13 cellular contexts compared by ENCODE assay signal in genomic region chr4:2295535-2296442, GRCh38. TPM values are rescaled to one million over a fixed set of nuclear protein-coding genes. Genes with fewer than 3 reads are reported as not detected.
DNase-seq lines count a peak whose midpoint lies in the region; ATAC-seq and TF ChIP-seq lines count a peak whose summit lies in the region.
"Had no signal": no experiment of that assay in that cellular context is flagged by ENCODE, and none has a peak within 500 bp of the region (broad histone marks: within the 10 kb centered on the region; RNA-seq: fewer than 3 reads in every experiment).

No MANE protein-coding gene starts in this region.

- peak overlapping the region; percentile 27 for H3K27ac Mint-ChIP-seq in activated naive CD8-positive, alpha-beta T cell treated with anti-CD3 and anti-CD28 coated beads, Interleukin-2, amount 50 U/mL, for 24 hours
- H3K27ac Mint-ChIP-seq: T-helper 1 cell treated with Interleukin-12 subunit alpha and Interleukin-12 subunit beta and Interleukin-4 antibody, amounts not matched to agents 30 μg/mL and 1 μg/mL, for 36 hours had no signal

- no peak overlapping the region for H3K9ac ChIP-seq in IMR-90 (ENCODE audit: low read depth, low read length)

- CTCF ChIA-PET in IMR-90 (lab: Yijun Ruan, JAX) = no interaction called here

- H2AFZ ChIP-seq in IMR-90 (replicated peaks; ENCODE audit: low read length, poor library complexity) = no peak overlapping the region

- no peak overlapping the region for H4K8ac ChIP-seq in IMR-90 (ENCODE audit: low read depth in 2 of 2, low read length in 2 of 2)

- H3K36me3 ChIP-seq in IMR-90 (ENCODE audit: control insufficient read depth, insufficient read depth, low read length) = no peaks in the 10 kb centered on the region
- H3K36me3 ChIP-seq: adrenal gland had no signal

- H3K36me3 Mint-ChIP-seq in activated naive CD8-positive, alpha-beta T cell treated with anti-CD3 and anti-CD28 coated beads, Interleukin-2, amount 50 U/mL, for 24 hours (ENCODE audit: low read depth) = no peaks in the 10 kb centered on the region

- H2BK15ac ChIP-seq in IMR-90 (ENCODE audit: low read depth, low read length) = no peak overlapping the region

- no peaks in the 10 kb centered on the region for H3K27me3 Mint-ChIP-seq in activated naive CD8-positive, alpha-beta T cell treated with anti-CD3 and anti-CD28 coated beads, Interleukin-2, amount 50 U/mL, for 24 hours

- WGBS in IMR-90 (ENCODE audit: extremely low coverage in 2 of 2, insufficient read length in 1 of 2), 2 experiments = 81% methylated on average over 10 of the region's 20 CpGs; no CpG with 5 or more reads in 1 of the 2 experiments

- no peak overlapping the region; the same call in 1 of the 2 replicates for H2AK5ac ChIP-seq in IMR-90 (ENCODE audit: low read depth, low read length)

- dilution Hi-C loops in IMR-90 (cut with HindIII; ENCODE audit: low sequenced_read_pairs, unreplicated experiment) = no loop called here

- peaks cover 39% of the 10 kb centered on the region for H3K4me1 Mint-ChIP-seq in activated naive CD8-positive, alpha-beta T cell treated with anti-CD3 and anti-CD28 coated beads, Interleukin-2, amount 50 U/mL, for 24 hours

- no peaks in the 10 kb centered on the region for H3K9me3 Mint-ChIP-seq in activated naive CD8-positive, alpha-beta T cell treated with anti-CD3 and anti-CD28 coated beads, Interleukin-2, amount 50 U/mL, for 24 hours
- H3K9me3 Mint-ChIP-seq: neural crest cell; T-helper 1 cell treated with Interleukin-12 subunit alpha and Interleukin-12 subunit beta and Interleukin-4 antibody, amounts not matched to agents 30 μg/mL and 1 μg/mL, for 36 hours had no signal

- in situ Hi-C loops in IMR-90 (cut with MboI; ENCODE audit: low sequenced_read_pairs) = no loop called here

- no peak overlapping the region for H3K23ac ChIP-seq in IMR-90 (ENCODE audit: low read depth, low read length)

- TF ChIP-seq POLR2A in IMR-90 (IDR thresholded peaks at IDR 0.05; ENCODE audit: low read depth, low read length) = no peak

- H3K14ac ChIP-seq in IMR-90 (replicated peaks; ENCODE audit: low read depth, low read length) = no peak overlapping the region

- no peak overlapping the region for H4K91ac ChIP-seq in IMR-90 (ENCODE audit: insufficient read depth, low read depth, low read length)

- no peak overlapping the region for H3K4ac ChIP-seq in IMR-90 (ENCODE audit: low read depth, low read length)

- POLR2A ChIA-PET in IMR-90 (lab: Charles Lee; ENCODE audit: unreplicated experiment) = no interaction called here

- H3K4me2 ChIP-seq in IMR-90 (ENCODE audit: low read depth, low read length) = no peak overlapping the region
- H3K4me2 ChIP-seq: A549 had no signal

- peak; percentile 27 for DNase-seq in activated CD4-positive, CD25-positive, alpha-beta regulatory T cell treated with anti-CD3 and anti-CD28 coated beads, Interleukin-2, amount 50 U/mL, for 72 hours
- DNase-seq in IMR-90 (no peak), sciatic nerve (ENCODE audit: low spot score) (peak; percentile 47), NCI-H748 (lab: John Stamatoyannopoulos, UW; ENCODE audit: unreplicated experiment) (no peak), NCI-H345 treated with DMSO at 0.1 percent for 48 hours (lab: John Stamatoyannopoulos, UW; ENCODE audit: unreplicated experiment) (no peak)
- no peak for DNase-seq in activated naive CD8-positive, alpha-beta T cell treated with anti-CD3 and anti-CD28 coated beads, Interleukin-2, amount 50 U/mL, for 24 hours
- DNase-seq: testis had no signal

- no peak overlapping the region for H3K4me3 Mint-ChIP-seq in activated naive CD8-positive, alpha-beta T cell treated with anti-CD3 and anti-CD28 coated beads, Interleukin-2, amount 50 U/mL, for 24 hours
- H3K4me3 Mint-ChIP-seq: neural crest cell; T-helper 1 cell treated with Interleukin-12 subunit alpha and Interleukin-12 subunit beta and Interleukin-4 antibody, amounts not matched to agents 30 μg/mL and 1 μg/mL, for 36 hours had no signal

- no peak for TF ChIP-seq CTCF in IMR-90 (conservative IDR thresholded peaks at IDR 0.05; ENCODE audit: low read depth, low read length)

- H4K20me1 ChIP-seq in IMR-90 (ENCODE audit: insufficient read depth, low read length) = peaks cover 8% of the 10 kb centered on the region; the same call in 1 of the 2 replicates

- no peak overlapping the region; the same call in 1 of the 2 replicates for H3K18ac ChIP-seq in IMR-90 (ENCODE audit: low read depth, low read length)

- no TSS peak for BruUV-seq in IMR-90 (replicated peaks; lab: Mats Ljungman, UMichigan)

- H2AK9ac ChIP-seq in IMR-90 (replicated peaks; ENCODE audit: low read depth, low read length, poor library complexity) = no peak overlapping the region

- peaks cover 10% of the 10 kb centered on the region for H3K27me3 ChIP-seq in IMR-90 (ENCODE audit: control insufficient read depth, insufficient read depth, low read length)
- H3K27me3 ChIP-seq: adrenal gland, testis had no signal

- H3K4me1 ChIP-seq in IMR-90 (ENCODE audit: control insufficient read depth, insufficient read depth, low read length) = peaks cover 11% of the 10 kb centered on the region
- H3K4me1 ChIP-seq: A549, testis had no signal

- no peaks in the 10 kb centered on the region for H3K9me3 ChIP-seq in IMR-90 (ENCODE audit: control insufficient read depth, insufficient read depth, low read length)
- H3K9me3 ChIP-seq: A549, adrenal gland, testis had no signal

- H3K79me1 ChIP-seq in IMR-90 (ENCODE audit: low read depth in 1 of 2, low read length in 2 of 2) = no peaks in the 10 kb centered on the region

- no peak overlapping the region for H2BK120ac ChIP-seq in IMR-90 (ENCODE audit: low read depth, low read length)

- H3K56ac ChIP-seq in IMR-90 (ENCODE audit: extremely low read depth, insufficient read depth, low read length) = no peak overlapping the region

- no peak for ATAC-seq in activated CD4-positive, CD25-positive, alpha-beta regulatory T cell treated with anti-CD3 and anti-CD28 coated beads, Interleukin-2, amount 50 U/mL, for 24 hours
- ATAC-seq in IMR-90 (ENCODE audit: low read depth) (no peak), sciatic nerve (no peak), GM19455 (IDR thresholded peaks at IDR 0.05; ENCODE audit: unreplicated experiment) (no peak)
- ATAC-seq in activated naive CD8-positive, alpha-beta T cell treated with anti-CD3 and anti-CD28 coated beads, Interleukin-2, amount 50 U/mL, for 24 hours = no peak
- ATAC-seq: A549 had no signal

- intact Hi-C loops in IMR-90 (cut with micrococcal nuclease) (no loop called here), sciatic nerve (cut with DNase I) (no loop called here)

- no peak overlapping the region for H2BK5ac ChIP-seq in IMR-90 (ENCODE audit: low read depth, low read length, poor library complexity, severe bottlenecking)

- no peak overlapping the region for H3K4me3 ChIP-seq in IMR-90 (ENCODE audit: insufficient read depth, low read depth, low read length)
- H3K4me3 ChIP-seq: A549, adrenal gland, testis had no signal

- TF ChIP-seq RAD21 in IMR-90 (IDR thresholded peaks at IDR 0.05; ENCODE audit: low read length) = no peak

- no peak overlapping the region for H3K27ac ChIP-seq in IMR-90 (ENCODE audit: insufficient read depth, low read length)
- H3K27ac ChIP-seq: A549, adrenal gland, testis had no signal

- H4K5ac ChIP-seq in IMR-90 (ENCODE audit: low read depth, low read length) = no peak overlapping the region

- no peak overlapping the region for H2BK20ac ChIP-seq in IMR-90 (ENCODE audit: low read depth, low read length)

- H3K9me1 ChIP-seq in IMR-90 (ENCODE audit: insufficient read depth, low read length) = peaks cover 2% of the 10 kb centered on the region; the same call in 1 of the 2 replicates

TF ChIP-seq in IMR-90, 13 proteins besides CTCF, POLR2A, EP300 and RAD21:
- peak; percentile 31; the same call in 1 of the 2 replicates for TF ChIP-seq CEBPB (IDR thresholded peaks at IDR 0.05; ENCODE audit: low read depth, low read length)
- TF ChIP-seq BHLHE40 (IDR thresholded peaks at IDR 0.05; ENCODE audit: low read depth, low read length) = no peak
- TF ChIP-seq FOS (IDR thresholded peaks at IDR 0.05; ENCODE audit: low read depth, low read length) = no peak

RNA-seq across cellular contexts. Expression of gene MXD4, which starts 33.9 kb away (rescaled TPM):
- total RNA-seq in IMR-90 (2012; rRNA removed) = 22.8 and 25.6 TPM in 2 replicates
- 54.4 and 63.6 TPM in 2 replicates for polyA plus RNA-seq in IMR-90 (2012; rRNA removed)
- polyA plus RNA-seq in IMR-90 (2012; cell fraction: cytosol; rRNA removed) = 57.4 and 87.5 TPM in 2 replicates
- polyA plus RNA-seq in IMR-90 (2012; cell fraction: nucleus; rRNA removed; ENCODE audit: low replicate concordance) = 81.6 and 159 TPM in 2 replicates
- 84.7 TPM for total RNA-seq in sciatic nerve

RNA-seq across cellular contexts. Expression of gene HAUS3, which starts 53.9 kb away (rescaled TPM):
- total RNA-seq in IMR-90 (2012; rRNA removed) (4.3 and 6.9 TPM in 2 replicates), sciatic nerve (15.4 TPM)
- 3.6 and 4.8 TPM in 2 replicates for polyA plus RNA-seq in IMR-90 (2012; rRNA removed)
- polyA plus RNA-seq in IMR-90 (2012; cell fraction: cytosol; rRNA removed) = 3.0 and 5.8 TPM in 2 replicates
- 9.9 and 13.2 TPM in 2 replicates for polyA plus RNA-seq in IMR-90 (2012; cell fraction: nucleus; rRNA removed; ENCODE audit: low replicate concordance)

RNA-seq across cellular contexts. Expression of gene POLN, which starts 53.9 kb away (rescaled TPM):
- total RNA-seq in IMR-90 (2012; rRNA removed) = 0.72 and 1.1 TPM in 2 replicates
- 0.63 and 0.82 TPM in 2 replicates for polyA plus RNA-seq in IMR-90 (2012; rRNA removed)
- 0.03 and 0.63 TPM in 2 replicates for polyA plus RNA-seq in IMR-90 (2012; cell fraction: cytosol; rRNA removed)
- 3.3 and 5.4 TPM in 2 replicates for polyA plus RNA-seq in IMR-90 (2012; cell fraction: nucleus; rRNA removed; ENCODE audit: low replicate concordance)
- total RNA-seq in sciatic nerve = 7.7 TPM

Comparison
In these comparisons a context has a peak if more than half of its experiments do, and no peak if none do; other contexts are left out.
1. DNase-seq: peak in activated CD4-positive, CD25-positive, alpha-beta regulatory T cell treated with anti-CD3 and anti-CD28 coated beads, Interleukin-2, amount 50 U/mL, for 72 hours (single experiment) and sciatic nerve (single experiment); none in IMR-90 (single experiment), activated naive CD8-positive, alpha-beta T cell treated with anti-CD3 and anti-CD28 coated beads, Interleukin-2, amount 50 U/mL, for 24 hours (single experiment), NCI-H748 (single experiment) and NCI-H345 treated with DMSO at 0.1 percent for 48 hours (single experiment).